Comparison of ENCODE assay signal across 17 cellular contexts in genomic region chr21:41501919-41502318, GRCh38. TPM values are rescaled to one million over a fixed set of nuclear protein-coding genes. Genes with fewer than 3 reads are reported as not detected.
DNase-seq lines count a peak whose midpoint lies in the region; ATAC-seq and TF ChIP-seq lines count a peak whose summit lies in the region.
"Had no signal": no experiment of that assay in that cellular context is flagged by ENCODE, and none has a peak within 500 bp of the region (broad histone marks: within the 10 kb centered on the region; RNA-seq: fewer than 3 reads in every experiment).

No MANE protein-coding gene starts in this region.

- H3K9me3 ChIP-seq in mammary epithelial cell (replicated peaks; ENCODE audit: insufficient read depth, low read length), result no peaks in the 10 kb centered on the region
- H3K9me3 ChIP-seq: tibial nerve had no signal

- no peak overlapping the region for H3K4me3 Mint-ChIP-seq in MCF 10A (ENCODE audit: unreplicated experiment)
- H3K4me3 Mint-ChIP-seq: activated CD4-positive, alpha-beta T cell treated with anti-CD3 and anti-CD28 coated beads, Interleukin-2, amount 10 ng/mL, durations not matched to agents 7 days and 5 days; activated T-cell treated with anti-CD3 and anti-CD28 coated beads, Interleukin-2, amount 50 U/mL, for 24 hours; T-helper 1 cell treated with Interleukin-12 subunit alpha and Interleukin-12 subunit beta and Interleukin-4 antibody, amounts not matched to agents 30 μg/mL and 1 μg/mL, for 36 hours had no signal

- DNase-seq in MCF 10A (ENCODE audit: unreplicated experiment), result peak; percentile 16
- no peak for DNase-seq in mammary epithelial cell
- peak; percentile 85 for DNase-seq in RPMI7951 (ENCODE audit: low read depth)
- peak in 1 of 2 donors; percentile 49 for DNase-seq in left colon
- DNase-seq in omental fat pad (ENCODE audit: low spot score), result no peak
- DNase-seq in LoVo (ENCODE audit: low spot score), result no peak
- DNase-seq: activated CD4-positive, alpha-beta T cell treated with anti-CD3 and anti-CD28 coated beads, Interleukin-2, amount 10 ng/mL, durations not matched to agents 7 days and 5 days; activated T-cell treated with anti-CD3 and anti-CD28 coated beads, Interleukin-2, amount 50 U/mL, for 24 hours; DMS 273 treated with DMSO at 0.1 percent for 48 hours; mesenchymal stem cell; NCI-H2081 treated with DMSO at 0.1 percent for 48 hours; OCI-M1 had no signal

- CTCF ChIA-PET in MCF 10A (lab: Yijun Ruan, JAX), result interaction anchor here (0.6 kb wide), 1 partner anchor 368 kb away, joined by 4 read pairs; no protein-coding TSS in a partner anchor
- CTCF ChIA-PET in mammary epithelial cell (lab: Charles Lee; ENCODE audit: low non-redundant PET), result no interaction called here

- no peak overlapping the region for H3K27ac Mint-ChIP-seq in MCF 10A (ENCODE audit: low read depth, unreplicated experiment)
- H3K27ac Mint-ChIP-seq: activated CD4-positive, alpha-beta T cell treated with anti-CD3 and anti-CD28 coated beads, Interleukin-2, amount 10 ng/mL, durations not matched to agents 7 days and 5 days; activated T-cell treated with anti-CD3 and anti-CD28 coated beads, Interleukin-2, amount 50 U/mL, for 24 hours; T-helper 1 cell treated with Interleukin-12 subunit alpha and Interleukin-12 subunit beta and Interleukin-4 antibody, amounts not matched to agents 30 μg/mL and 1 μg/mL, for 36 hours had no signal

- no peaks in the 10 kb centered on the region for H3K4me1 Mint-ChIP-seq in MCF 10A (ENCODE audit: insufficient read depth, unreplicated experiment)

- dilution Hi-C loops in mammary epithelial cell (cut with HindIII; ENCODE audit: low sequenced_read_pairs), result no loop called here

- H3K4me2 ChIP-seq in mammary epithelial cell (ENCODE audit: insufficient read depth, low read depth, low read length), result no peak overlapping the region

- peaks cover 88% of the 10 kb centered on the region for H3K27me3 Mint-ChIP-seq in MCF 10A (ENCODE audit: insufficient read depth, unreplicated experiment)

- in situ Hi-C loops in mammary epithelial cell (cut with MboI; ENCODE audit: low sequenced_read_pairs in 2 of 2), result no loop called here

- no peaks in the 10 kb centered on the region for H3K4me1 ChIP-seq in mammary epithelial cell (ENCODE audit: insufficient read depth, low read length)

- H4K20me1 ChIP-seq in mammary epithelial cell (ENCODE audit: insufficient read depth, low read length), result no peaks in the 10 kb centered on the region

- ATAC-seq in left colon (peak; percentile 8), HG02884 (IDR thresholded peaks at IDR 0.05; ENCODE audit: unreplicated experiment) (no peak), HG03025 (IDR thresholded peaks at IDR 0.05; ENCODE audit: low FRiP score, unreplicated experiment) (no peak), omental fat pad (ENCODE audit: low FRiP score) (no peak)

- no peaks in the 10 kb centered on the region for H3K36me3 Mint-ChIP-seq in MCF 10A (ENCODE audit: insufficient read depth, unreplicated experiment)

- intact Hi-C loops in MCF 10A (cut with micrococcal nuclease) (no loop called here), mammary epithelial cell (cut with micrococcal nuclease) (no loop called here), left colon (cut with DNase I, micrococcal nuclease) (no loop called here)

- TF ChIP-seq CTCF in MCF 10A (IDR thresholded peaks at IDR 0.05; ENCODE audit: unreplicated experiment) (no peak), mammary epithelial cell (conservative IDR thresholded peaks at IDR 0.05 in 1 of 2, IDR thresholded peaks at IDR 0.05 in 1 of 2; ENCODE audit: extremely low read depth in 1 of 2, insufficient read depth in 1 of 2, low read depth in 1 of 2, low read length in 2 of 2) (no peak), omental fat pad (IDR thresholded peaks at IDR 0.05) (no peak)

- no peak overlapping the region for H3K4me3 ChIP-seq in mammary epithelial cell (replicated peaks in 1 of 3; ENCODE audit: insufficient read depth in 1 of 3, low read depth in 2 of 3, low read length in 3 of 3)
- H3K4me3 ChIP-seq: coronary artery, tibial nerve had no signal

- no peaks in the 10 kb centered on the region for H3K36me3 ChIP-seq in mammary epithelial cell (ENCODE audit: insufficient read depth, low read length)
- H3K36me3 ChIP-seq: tibial nerve had no signal

- BruUV-seq in MCF 10A (replicated peaks; lab: Mats Ljungman, UMichigan) (no TSS peak), mammary epithelial cell (replicated peaks; lab: Mats Ljungman, UMichigan) (no TSS peak)

- peaks cover 13% of the 10 kb centered on the region for H3K27me3 ChIP-seq in mammary epithelial cell (ENCODE audit: insufficient read depth, low read length)

- no peak overlapping the region for H2AFZ ChIP-seq in mammary epithelial cell (ENCODE audit: low read depth, low read length)

- no peak overlapping the region for H3K27ac ChIP-seq in mammary epithelial cell (ENCODE audit: insufficient read depth, low read depth, low read length)
- H3K27ac ChIP-seq: coronary artery, tibial nerve had no signal

- H3K79me2 ChIP-seq in mammary epithelial cell (ENCODE audit: insufficient read depth, low read length), result no peaks in the 10 kb centered on the region

- no peaks in the 10 kb centered on the region for H3K9me3 Mint-ChIP-seq in MCF 10A (ENCODE audit: unreplicated experiment)
- H3K9me3 Mint-ChIP-seq: activated CD4-positive, alpha-beta T cell treated with anti-CD3 and anti-CD28 coated beads, Interleukin-2, amount 10 ng/mL, durations not matched to agents 7 days and 5 days; activated T-cell treated with anti-CD3 and anti-CD28 coated beads, Interleukin-2, amount 50 U/mL, for 24 hours; T-helper 1 cell treated with Interleukin-12 subunit alpha and Interleukin-12 subunit beta and Interleukin-4 antibody, amounts not matched to agents 30 μg/mL and 1 μg/mL, for 36 hours had no signal

- no peak overlapping the region for H3K9ac ChIP-seq in mammary epithelial cell (ENCODE audit: insufficient read depth, low read length)

- POLR2A ChIA-PET in MCF 10A (lab: Yijun Ruan, JAX), result interaction anchor here (1.1 kb wide), 1 partner anchor 9 kb away, joined by 3 read pairs; no protein-coding TSS in a partner anchor

- WGBS in mammary epithelial cell (ENCODE audit: low coverage, missing lambda C conversion rate), result 67% methylated on average over 7 of the region's 7 CpGs

RNA-seq across cellular contexts. Expression of gene TMPRSS2, which starts 6.0 kb away (rescaled TPM):
- total RNA-seq in MCF 10A (2022), result not detected in 2 replicates
- total RNA-seq in mammary epithelial cell, result under 1 TPM in 1 of 2 donors, not detected in 1; 0.83 TPM
- not detected for polyA plus RNA-seq in mammary epithelial cell
- not detected for polyA minus RNA-seq in mammary epithelial cell
- 0.39 TPM in 1 of 2 replicates, not detected in the other for total RNA-seq in RPMI7951 (2014; rRNA removed; shearing (Covaris generic))
- total RNA-seq in left colon, result 100 to 1,000 TPM; 471 to 667 TPM
- not detected for total RNA-seq in omental fat pad
- total RNA-seq: activated CD4-positive, alpha-beta T cell treated with anti-CD3 and anti-CD28 coated beads, Interleukin-2, amount 10 ng/mL, durations not matched to agents 7 days and 5 days; tibial nerve had no signal

Comparison
In these comparisons a context has a peak if more than half of its experiments do, and no peak if none do; other contexts are left out.
1. DNase-seq: peak in MCF 10A (single experiment) and RPMI7951 (single experiment); none in mammary epithelial cell (single experiment), omental fat pad (single experiment) and LoVo (single experiment).
2. RNA of gene TMPRSS2, which starts 6.0 kb away (total RNA-seq): 471 to 667 TPM in left colon; 0.83 TPM in mammary epithelial cell, not detected in MCF 10A, 0.39 TPM in RPMI7951 and not detected in omental fat pad; every median in the first group is over 100 times any median in the second.